In genomic region chr9:68706579-68707201, GRCh38 we compare ENCODE assay signal across 8 cellular contexts.
DNase-seq lines count a peak whose midpoint lies in the region; ATAC-seq lines count a peak whose summit lies in the region.

No MANE protein-coding gene starts in this region.

- peak overlapping the region; percentile 89 to 98 for H3K9ac ChIP-seq in duodenal mucosa (ENCODE audit: low read depth in 1 of 2, low read length in 2 of 2)

- H3K27ac ChIP-seq in duodenal mucosa (ENCODE audit: low read depth, low read length) = peak overlapping the region; percentile 83

- peaks cover 4 to 11% of the 10 kb centered on the region in 2 donors for H3K27me3 ChIP-seq in duodenal mucosa (ENCODE audit: control insufficient read depth in 1 of 2, insufficient read depth in 2 of 2, low read length in 2 of 2)

- DNase-seq in AML-193 (lab: John Stamatoyannopoulos, UW) (peak; percentile 34 to 45), retina (peak; percentile 69), HPDE6-E6E7 (ENCODE audit: extremely low spot score) (no peak), DMS79 (lab: John Stamatoyannopoulos, UW) (no peak)

- peak overlapping the region; percentile 84 to 95 for H3K4me3 ChIP-seq in duodenal mucosa (ENCODE audit: low read depth in 1 of 2, low read length in 2 of 2)

- no peaks in the 10 kb centered on the region for H3K9me3 ChIP-seq in duodenal mucosa (ENCODE audit: control insufficient read depth in 1 of 2, low read length in 2 of 2)

- no peaks in the 10 kb centered on the region for H3K36me3 ChIP-seq in duodenal mucosa (ENCODE audit: control insufficient read depth in 1 of 2, insufficient read depth in 2 of 2, low read length in 2 of 2)

- ATAC-seq in GM19035 (IDR thresholded peaks at IDR 0.05; ENCODE audit: unreplicated experiment) (peak; percentile 25), HG03442 (IDR thresholded peaks at IDR 0.05; ENCODE audit: unreplicated experiment) (peak; percentile 34), GM21576 (IDR thresholded peaks at IDR 0.05; ENCODE audit: unreplicated experiment) (no peak)

- peaks cover 37 to 41% of the 10 kb centered on the region in 2 donors for H3K4me1 ChIP-seq in duodenal mucosa (ENCODE audit: control insufficient read depth in 1 of 2, insufficient read depth in 2 of 2, low read length in 2 of 2)

Comparison
In these comparisons a context has a peak if more than half of its experiments do, and no peak if none do; other contexts are left out.
1. DNase-seq: peak in AML-193 (2 of 2) and retina (single experiment); none in HPDE6-E6E7 (single experiment) and DMS79 (single experiment).